ENCODE assay signal across 18 cellular contexts in genomic region chr2:25964891-25965290, GRCh38. TPM values are rescaled to one million over a fixed set of nuclear protein-coding genes. Genes with fewer than 3 reads are reported as not detected.
A peak's percentile ranks its signal among the peaks of the same experiment; 100 is the strongest.
DNase-seq lines count a peak whose midpoint lies in the region; TF ChIP-seq lines count a peak whose summit lies in the region.
"Had no signal": no experiment of that assay in that cellular context is flagged by ENCODE, and none has a peak within 500 bp of the region (broad histone marks: within the 10 kb centered on the region; RNA-seq: fewer than 3 reads in every experiment).

No MANE protein-coding gene starts in this region.

- H3K27me3 ChIP-seq in SK-N-SH (ENCODE audit: insufficient read depth) = no peaks in the 10 kb centered on the region
- H3K27me3 ChIP-seq: SJSA1 had no signal

- 57% methylated on average over 7 of the region's 7 CpGs for WGBS in SK-N-SH (ENCODE audit: low lambda C conversion rate)

- no peaks in the 10 kb centered on the region for H3K9me3 ChIP-seq in SK-N-SH
- H3K9me3 ChIP-seq: SJSA1 had no signal

- peaks cover 4 to 9% of the 10 kb centered on the region in 2 experiments for H3K36me3 ChIP-seq in SK-N-SH (replicated peaks in 1 of 2; ENCODE audit: control insufficient read depth in 1 of 2, insufficient read depth in 2 of 2, low read length in 1 of 2)
- H3K36me3 ChIP-seq: SJSA1 had no signal

- H3K9me2 ChIP-seq in SK-N-SH = no peaks in the 10 kb centered on the region

- peak overlapping the region in 1 of 2 experiments; percentile 20; a peak in 2 of 4 replicates for H3K27ac ChIP-seq in SK-N-SH (ENCODE audit: low read depth in 2 of 2, low read length in 1 of 2)
- H3K27ac ChIP-seq: KMS-11, SJSA1 had no signal

- no peaks in the 10 kb centered on the region for H4K20me1 ChIP-seq in SK-N-SH (ENCODE audit: insufficient read depth)

- peak overlapping the region; percentile 8; the same call in 1 of the 2 replicates for H3K4me2 ChIP-seq in SK-N-SH
- H3K4me2 ChIP-seq: KMS-11 had no signal

- H2AFZ ChIP-seq in SK-N-SH (ENCODE audit: low read depth) = no peak overlapping the region

- no peak overlapping the region for H3K9ac ChIP-seq in SK-N-SH
- H3K9ac ChIP-seq: KMS-11 had no signal

- H3K4me1 ChIP-seq in SK-N-SH (ENCODE audit: control insufficient read depth in 1 of 2, insufficient read depth in 2 of 2, low read depth in 1 of 2, low read length in 1 of 2) = peaks cover 20 to 45% of the 10 kb centered on the region in 2 experiments; a peak in 3 of 4 replicates

- no peak for TF ChIP-seq CTCF in SK-N-SH (IDR thresholded peaks at IDR 0.05)
- no peak for TF ChIP-seq CTCF in fibroblast of the aortic adventitia (IDR thresholded peaks at IDR 0.05; ENCODE audit: insufficient read depth, low read length)

- H3K79me2 ChIP-seq in SK-N-SH (ENCODE audit: insufficient read depth) = peaks cover 84% of the 10 kb centered on the region

- peaks cover 11% of the 10 kb centered on the region for H3F3A ChIP-seq in SK-N-SH (replicated peaks; ENCODE audit: insufficient read depth)

- peak; percentile 80 for DNase-seq in Ammon's horn (ENCODE audit: low spot score)
- DNase-seq in SK-N-SH = no peak
- peak; percentile 31 for DNase-seq in fibroblast of the aortic adventitia (ENCODE audit: low read depth)
- peak; percentile 27 for DNase-seq in occipital lobe (lab: John Stamatoyannopoulos, UW)
- no peak for DNase-seq in NCI-H128 (lab: John Stamatoyannopoulos, UW; ENCODE audit: unreplicated experiment)
- no peak for DNase-seq in SHP77 treated with DMSO at 0.1 percent for 48 hours (lab: John Stamatoyannopoulos, UW)
- no peak for DNase-seq in NCI-H2029 treated with DMSO at 0.1 percent for 48 hours (lab: John Stamatoyannopoulos, UW)
- DNase-seq in effector CD8-positive, alpha-beta T cell (lab: John Stamatoyannopoulos, UW) = no peak
- DNase-seq: activated CD4-positive, alpha-beta T cell treated with anti-CD3 and anti-CD28 coated beads, Interleukin-2, amount 50 U/mL, for 4 hours; activated T-cell treated with anti-CD3 and anti-CD28 coated beads, Interleukin-2, amount 50 U/mL, for 1 hour; CD4-positive, alpha-beta memory T cell; central memory CD4-positive, alpha-beta T cell; DND-41; left colon; NCI-H1105 treated with DMSO at 0.1 percent for 48 hours; retina had no signal

- CTCF ChIA-PET in SK-N-SH (lab: Yijun Ruan, JAX) = interaction anchor here (0.6 to 5.9 kb wide), 7 partner anchors 8 to 181 kb away, joined by 3 to 41 read pairs (median 3); no protein-coding TSS in a partner anchor

- no peak for TF ChIP-seq RAD21 in SK-N-SH (IDR thresholded peaks at IDR 0.05; ENCODE audit: low read length)

- TF ChIP-seq EP300 in SK-N-SH (IDR thresholded peaks at IDR 0.05; ENCODE audit: borderline replicate concordance in 1 of 2, low read depth in 1 of 2, low read length in 1 of 2) = no peak

- POLR2A ChIA-PET in SK-N-SH (lab: Yijun Ruan, JAX) = no interaction called here

- H3K4me3 ChIP-seq in SK-N-SH (ENCODE audit: low read depth in 2 of 2, low read length in 1 of 2) (no peak overlapping the region), fibroblast of the aortic adventitia (ENCODE audit: low read depth, low read length) (no peak overlapping the region)
- H3K4me3 ChIP-seq: SJSA1 had no signal

TF ChIP-seq in SK-N-SH, 30 proteins besides CTCF, POLR2A, EP300 and RAD21:
- no peak for TF ChIP-seq TCF12 (IDR thresholded peaks at IDR 0.05)
- TF ChIP-seq REST (IDR thresholded peaks at IDR 0.05; ENCODE audit: low read depth, low read length) = no peak
- TF ChIP-seq GATA2 (CRISPR knock-in tag; IDR thresholded peaks at IDR 0.05) = no peak
- TF ChIP-seq NFIC (IDR thresholded peaks at IDR 0.05; ENCODE audit: borderline replicate concordance) = no peak
- no peak for TF ChIP-seq MAX (IDR thresholded peaks at IDR 0.05; ENCODE audit: low read depth)
- no peak for TF ChIP-seq RFX5 (IDR thresholded peaks at IDR 0.05; ENCODE audit: low read length)

RNA-seq across cellular contexts. Expression of gene KIF3C, which starts 17.4 kb away (rescaled TPM):
- polyA plus RNA-seq in SK-N-SH (2012; rRNA removed) = 18.6 and 29.5 TPM in 2 replicates
- polyA plus RNA-seq in SK-N-SH (2012; cell fraction: cytosol; rRNA removed) = 21.2 and 22.1 TPM in 2 replicates
- polyA plus RNA-seq in SK-N-SH (2012; cell fraction: nucleus; rRNA removed) = 14.0 and 19.1 TPM in 2 replicates
- 10.8 and 11.8 TPM in 2 replicates for total RNA-seq in fibroblast of the aortic adventitia (ENCODE audit: low replicate concordance)
- total RNA-seq in occipital lobe = 94.2 TPM

Comparison
In these comparisons a context has a peak if more than half of its experiments do, and no peak if none do; other contexts are left out.
1. DNase-seq: peak in Ammon's horn (single experiment), fibroblast of the aortic adventitia (single experiment) and occipital lobe (single experiment); none in SK-N-SH (single experiment), NCI-H128 (single experiment), SHP77 treated with DMSO at 0.1 percent for 48 hours (single experiment), NCI-H2029 treated with DMSO at 0.1 percent for 48 hours (single experiment) and effector CD8-positive, alpha-beta T cell (single experiment).